ENCODE assay signal across 1 cellular context in genomic region chr19:3970808-3971598, GRCh38.
TF ChIP-seq lines count a peak whose summit lies in the region.

Gene DAPK3 (minus strand): TSS chr19:3971099. CDS start chr19:3969735, 1,364 bp downstream.

TF ChIP-seq in GM23338, 12 proteins besides CTCF, POLR2A, EP300 and RAD21 (continued from another document):
- no peak for TF ChIP-seq STAT1 (IDR thresholded peaks at IDR 0.05; ENCODE audit: unreplicated experiment)
